In the genomic region with DNA sequence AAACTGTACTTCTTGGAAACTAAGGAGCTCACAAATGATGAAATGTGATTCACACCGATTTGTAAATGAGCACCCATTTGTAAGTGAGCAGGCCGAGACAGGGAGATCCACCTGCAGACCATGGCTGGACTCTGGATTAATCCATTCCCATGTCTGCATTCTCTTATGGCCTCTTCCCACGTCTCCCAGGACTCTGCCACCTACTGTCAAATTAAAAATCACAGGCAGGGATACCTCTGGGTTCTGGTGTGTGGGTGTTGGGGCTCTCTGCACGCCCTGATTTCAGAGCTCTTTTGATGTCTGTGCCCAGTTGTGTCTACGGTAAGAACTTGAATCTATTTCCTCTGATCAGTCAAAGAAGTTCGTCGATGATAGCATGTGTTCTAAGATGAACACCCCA, we compare ENCODE assay signal across 2 cellular contexts. TPM values are rescaled to one million over a fixed set of nuclear protein-coding genes. Genes with fewer than 3 reads are reported as not detected.
"Had no signal": no experiment of that assay in that cellular context is flagged by ENCODE, and none has a peak within 500 bp of the region (broad histone marks: within the 10 kb centered on the region; RNA-seq: fewer than 3 reads in every experiment).

No MANE protein-coding gene starts in this region.

RNA-seq across cellular contexts. Expression of gene MAGEA9B, which starts 3.7 kb away (rescaled TPM):
- total RNA-seq: G401, GM12878 had no signal

RNA-seq across cellular contexts. Expression of gene HSFX2, which starts 4.1 kb away (rescaled TPM):
- total RNA-seq: G401 had no signal

RNA-seq across cellular contexts. Expression of gene HSFX3, which starts 41.3 kb away (rescaled TPM):
- total RNA-seq: G401 had no signal
